9 cellular contexts compared by ENCODE assay signal in the genomic region with DNA sequence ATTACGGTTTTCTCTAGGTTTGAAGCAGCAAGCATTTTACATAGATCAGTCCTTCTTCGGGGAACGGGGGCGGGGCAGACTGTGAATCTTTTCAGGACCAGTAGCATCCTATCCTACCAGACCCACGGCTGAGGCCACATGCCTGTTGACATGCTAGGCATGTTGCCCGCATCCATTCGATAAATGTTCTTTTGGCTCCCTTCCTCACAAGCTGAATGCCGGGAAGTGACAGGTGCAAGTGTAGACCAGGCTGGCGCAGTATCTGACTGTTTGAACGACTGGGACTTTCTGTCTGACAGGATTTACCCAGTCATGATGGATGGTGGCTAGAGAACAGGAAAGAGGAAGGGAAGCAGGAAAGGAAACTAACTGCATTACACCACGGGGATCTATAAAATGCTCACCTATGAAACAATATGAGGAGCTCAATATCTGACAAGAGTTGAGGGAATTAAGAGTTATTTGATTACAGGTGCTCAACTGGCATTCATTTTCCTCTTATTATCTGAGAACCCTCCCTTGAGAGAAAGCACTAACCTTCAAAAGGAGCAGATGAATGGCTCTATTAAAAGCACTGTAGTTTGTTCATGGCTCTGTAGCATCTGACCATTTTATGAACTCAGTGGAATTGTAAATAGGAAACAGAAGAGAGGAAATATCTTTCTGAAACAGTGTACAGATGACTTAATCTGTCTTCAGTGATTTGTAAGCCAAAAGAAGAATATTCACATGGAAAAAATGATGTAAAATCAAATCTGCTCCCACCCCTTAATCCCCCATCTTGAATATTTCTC.
A peak's percentile ranks its signal among the peaks of the same experiment; 100 is the strongest.
DNase-seq lines count a peak whose midpoint lies in the region; ATAC-seq, FAIRE-seq and TF ChIP-seq lines count a peak whose summit lies in the region.
"Had no signal": no experiment of that assay in that cellular context is flagged by ENCODE, and none has a peak within 500 bp of the region (broad histone marks: within the 10 kb centered on the region; RNA-seq: fewer than 3 reads in every experiment).

No MANE protein-coding gene starts in this region.

- peak overlapping the region; percentile 49 for H3K27ac Mint-ChIP-seq in nephron progenitor cell

- DNase-seq in COLO668 (lab: John Stamatoyannopoulos, UW; ENCODE audit: unreplicated experiment) (peak; percentile 38), NCI-H2081 treated with DMSO at 0.1 percent for 48 hours (lab: John Stamatoyannopoulos, UW) (peak; percentile 85), nephron progenitor cell (peak; percentile 10), OCI-M1 (lab: John Stamatoyannopoulos, UW) (no peak), frontal cortex (ENCODE audit: low spot score in 2 of 2) (no peak)
- DNase-seq: PC-3 had no signal

- H3K27ac ChIP-seq in VCaP, result peak overlapping the region; percentile 58

- peaks cover 17% of the 10 kb centered on the region for H3K4me1 Mint-ChIP-seq in nephron progenitor cell

- H3K27me3 Mint-ChIP-seq in nephron progenitor cell (ENCODE audit: low read depth, poor library complexity), result no peaks in the 10 kb centered on the region

- no peak for TF ChIP-seq CTCF in VCaP (conservative IDR thresholded peaks at IDR 0.05)
- TF ChIP-seq CTCF in nephron progenitor cell (IDR thresholded peaks at IDR 0.05), result no peak

- no peak overlapping the region for H3K4me3 Mint-ChIP-seq in nephron progenitor cell

- FAIRE-seq in frontal cortex (lab: Jason Lieb, UNC), result no peak

- no peaks in the 10 kb centered on the region for H3K9me3 Mint-ChIP-seq in nephron progenitor cell

- no peaks in the 10 kb centered on the region for H3K36me3 Mint-ChIP-seq in nephron progenitor cell (ENCODE audit: low read depth)

- ATAC-seq in HG03457 (IDR thresholded peaks at IDR 0.05; ENCODE audit: unreplicated experiment), result no peak
- no peak for ATAC-seq in HG03108 (IDR thresholded peaks at IDR 0.05; ENCODE audit: unreplicated experiment)
- ATAC-seq: PC-3 had no signal

Comparison
In these comparisons a context has a peak if more than half of its experiments do, and no peak if none do; other contexts are left out.
1. DNase-seq: peak in COLO668 (single experiment), NCI-H2081 treated with DMSO at 0.1 percent for 48 hours (single experiment) and nephron progenitor cell (single experiment); none in OCI-M1 (single experiment) and frontal cortex (0 of 2).